ENCODE assay signal across 8 cellular contexts in the genomic region with DNA sequence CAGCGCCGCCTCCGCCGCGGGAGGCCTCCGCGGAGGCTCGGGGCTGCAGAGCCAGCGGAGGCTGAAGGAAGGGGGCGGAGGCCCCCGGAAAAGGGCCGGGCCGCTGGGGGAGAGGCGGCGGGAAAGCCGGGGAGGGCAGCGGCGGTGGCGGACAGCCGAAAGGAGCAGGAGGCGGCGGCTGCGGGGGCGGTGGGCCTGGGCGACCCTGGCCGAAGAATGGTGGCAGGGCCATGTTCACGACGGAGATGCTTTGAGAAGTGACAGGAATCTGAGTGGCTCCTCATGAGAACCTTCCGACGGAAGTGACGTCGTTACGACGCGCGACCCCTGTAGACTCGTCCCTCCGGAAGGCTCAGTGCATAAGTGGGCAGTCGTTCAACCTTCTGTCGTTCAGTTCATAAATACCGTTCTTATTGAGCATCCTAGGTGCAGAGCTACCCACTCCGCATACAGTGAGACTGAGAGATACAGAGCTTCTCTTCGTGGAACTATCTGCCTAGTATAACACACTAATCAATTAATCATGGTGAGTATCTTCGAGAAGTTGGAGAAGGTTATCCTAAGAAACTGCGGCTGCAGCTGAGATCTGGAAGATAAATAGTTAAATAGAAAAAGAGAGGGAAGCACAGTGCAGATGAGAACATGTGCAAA.
DNase-seq lines count a peak whose midpoint lies in the region; ATAC-seq, FAIRE-seq and TF ChIP-seq lines count a peak whose summit lies in the region.

A gene with protein sequence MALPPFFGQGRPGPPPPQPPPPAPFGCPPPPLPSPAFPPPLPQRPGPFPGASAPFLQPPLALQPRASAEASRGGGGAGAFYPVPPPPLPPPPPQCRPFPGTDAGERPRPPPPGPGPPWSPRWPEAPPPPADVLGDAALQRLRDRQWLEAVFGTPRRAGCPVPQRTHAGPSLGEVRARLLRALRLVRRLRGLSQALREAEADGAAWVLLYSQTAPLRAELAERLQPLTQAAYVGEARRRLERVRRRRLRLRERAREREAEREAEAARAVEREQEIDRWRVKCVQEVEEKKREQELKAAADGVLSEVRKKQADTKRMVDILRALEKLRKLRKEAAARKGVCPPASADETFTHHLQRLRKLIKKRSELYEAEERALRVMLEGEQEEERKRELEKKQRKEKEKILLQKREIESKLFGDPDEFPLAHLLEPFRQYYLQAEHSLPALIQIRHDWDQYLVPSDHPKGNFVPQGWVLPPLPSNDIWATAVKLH (minus strand): TSS at position 259 of the 651 bp plus-strand sequence. CDS start 27 bp downstream, at position 232.

- ATAC-seq in GM18907 (IDR thresholded peaks at IDR 0.05; ENCODE audit: unreplicated experiment): peak; percentile 93
- peak; percentile 88 for ATAC-seq in HG03175 (IDR thresholded peaks at IDR 0.05; ENCODE audit: unreplicated experiment)

- TF ChIP-seq CTCF in AG04449 (IDR thresholded peaks at IDR 0.05; ENCODE audit: insufficient read depth, low read length, missing control alignments): no peak

- POLR2A ChIA-PET in AG04449 (lab: Yijun Ruan, JAX): no interaction called here

- peak within 1 kb of the TSS; percentile 72 for H3K4me3 ChIP-seq in AG04449 (ENCODE audit: low read depth, low read length)

- FAIRE-seq in islet of Langerhans (lab: Jason Lieb, UNC): peak; percentile 51

- CTCF ChIA-PET in AG04449 (lab: Yijun Ruan, JAX): interaction anchor here (0.7 to 1.4 kb wide), 3 partner anchors 9 to 100 kb away, joined by 4 to 5 read pairs (median 5); no protein-coding TSS in a partner anchor

- peak; percentile 47 for DNase-seq in AG04449 (ENCODE audit: low read depth, low spot score)
- DNase-seq in NCI-H345 (lab: John Stamatoyannopoulos, UW): peak; percentile 89
- DNase-seq in activated CD4-positive, CD25-positive, alpha-beta regulatory T cell (lab: John Stamatoyannopoulos, UW): peak; percentile 51 to 69 (median 68)
- peak; percentile 81 for DNase-seq in central memory CD4-positive, alpha-beta T cell
- peak; percentile 72 for DNase-seq in stimulated activated CD4-positive, alpha-beta T cell treated with anti-CD3 and anti-CD28 coated beads, Interleukin-12 subunit alpha, Interleukin-12 subunit beta, amount 100 ng/mL, for 4 hours

Comparison
In these comparisons a context has a peak if more than half of its experiments do, and no peak if none do; other contexts are left out.
1. Peak in every context shown above with its lines: DNase-seq, ATAC-seq and H3K4me3 ChIP-seq.